Comparison of ENCODE assay signal across 1 cellular context in the genomic region with DNA sequence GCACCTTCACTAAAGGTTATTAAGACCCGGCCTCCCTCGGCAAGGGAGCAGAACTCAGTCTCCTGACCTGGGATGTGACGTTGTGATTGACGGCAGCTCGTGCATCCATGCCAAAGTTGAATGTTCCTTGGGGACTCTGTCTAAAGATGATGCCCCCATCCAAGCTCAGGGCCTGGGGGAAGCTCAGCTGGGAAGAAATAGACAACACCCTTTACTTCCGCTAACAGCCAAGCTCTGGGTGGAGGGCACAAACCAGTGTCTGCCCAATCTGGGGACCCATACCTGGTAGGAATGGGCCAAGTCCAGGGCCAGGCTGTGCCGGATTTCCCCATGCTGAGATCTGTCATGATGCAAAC.
TF ChIP-seq lines count a peak whose summit lies in the region.

No MANE protein-coding gene starts in this region.

TF ChIP-seq in H1, 55 proteins besides CTCF, POLR2A, EP300 and RAD21:
- no peak for TF ChIP-seq RFX5 (IDR thresholded peaks at IDR 0.05; ENCODE audit: borderline replicate concordance, low read depth, low read length)
- no peak for TF ChIP-seq TAF7 (optimal IDR thresholded peaks at IDR 0.05; ENCODE audit: borderline replicate concordance, low read depth, low read length)
- TF ChIP-seq, protein P1, sequence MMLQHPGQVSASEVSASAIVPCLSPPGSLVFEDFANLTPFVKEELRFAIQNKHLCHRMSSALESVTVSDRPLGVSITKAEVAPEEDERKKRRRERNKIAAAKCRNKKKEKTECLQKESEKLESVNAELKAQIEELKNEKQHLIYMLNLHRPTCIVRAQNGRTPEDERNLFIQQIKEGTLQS (IDR thresholded peaks at IDR 0.05; ENCODE audit: insufficient read depth, low read depth, low read length), result no peak
- TF ChIP-seq RNF2 (IDR thresholded peaks at IDR 0.05; ENCODE audit: borderline replicate concordance, low read depth, low read length, missing control alignments, poor library complexity, severe bottlenecking), result no peak
- TF ChIP-seq ASH2L (IDR thresholded peaks at IDR 0.05; ENCODE audit: low read length), result no peak
- TF ChIP-seq SIN3A (conservative IDR thresholded peaks at IDR 0.05 in 1 of 2, IDR thresholded peaks at IDR 0.05 in 1 of 2; ENCODE audit: low read depth in 1 of 2, low read length in 2 of 2), result no peak
- no peak for TF ChIP-seq POU5F1 (IDR thresholded peaks at IDR 0.05; ENCODE audit: low read depth, low read length)
- no peak for TF ChIP-seq JUND (IDR thresholded peaks at IDR 0.05; ENCODE audit: low read length)
- TF ChIP-seq SAP30 (IDR thresholded peaks at IDR 0.05; ENCODE audit: insufficient read depth, insufficient replicate concordance, low read length), result no peak
- no peak for TF ChIP-seq MAFK (IDR thresholded peaks at IDR 0.05; ENCODE audit: low read depth, low read length)
- TF ChIP-seq SP2 (IDR thresholded peaks at IDR 0.05; ENCODE audit: low read length), result no peak
- TF ChIP-seq TCF12 (IDR thresholded peaks at IDR 0.05; ENCODE audit: low read depth, low read length), result no peak
